ENCODE assay signal across 28 cellular contexts in the genomic region with DNA sequence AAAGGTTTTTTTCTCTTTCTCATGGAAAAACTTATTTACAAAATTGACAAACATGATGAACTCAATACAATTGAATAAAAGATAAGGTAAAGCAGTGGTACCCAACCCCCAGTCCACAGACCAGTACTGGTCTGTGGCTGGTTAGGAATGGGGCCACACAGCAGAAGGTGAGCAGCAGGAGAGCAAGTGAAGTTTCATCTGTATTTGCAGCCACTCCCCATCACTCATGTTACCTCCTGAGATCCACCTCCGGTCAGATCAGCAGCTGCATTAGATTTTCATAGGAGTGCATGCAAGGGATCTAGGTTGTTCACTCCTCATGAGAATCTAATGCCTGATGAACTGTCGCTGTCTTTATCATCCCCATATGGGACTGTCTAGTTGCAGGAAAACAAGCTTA. TPM values are rescaled to one million over a fixed set of nuclear protein-coding genes. Genes with fewer than 3 reads are reported as not detected.
"Had no signal": no experiment of that assay in that cellular context is flagged by ENCODE, and none has a peak within 500 bp of the region (broad histone marks: within the 10 kb centered on the region; RNA-seq: fewer than 3 reads in every experiment).

No MANE protein-coding gene starts in this region.

- DNase-seq: stimulated activated CD4-positive, alpha-beta T cell treated with anti-CD3 and anti-CD28 coated beads, Interleukin-2, amount 100 ng/mL, for 48 hours; stimulated activated CD4-positive, alpha-beta T cell treated with anti-CD3 and anti-CD28 coated beads, Interleukin-4, amount 100 ng/mL, for 1 hour; stimulated activated CD4-positive, alpha-beta T cell treated with anti-CD3 and anti-CD28 coated beads, Interleukin-4, amount 100 ng/mL, for 24 hours; stimulated activated CD4-positive, alpha-beta T cell treated with anti-CD3 and anti-CD28 coated beads, Interleukin-4, amount 100 ng/mL, for 4 hours; stimulated activated CD8-positive, alpha-beta memory T cell treated with anti-CD3 and anti-CD28 coated beads, Interleukin-4, amount 100 ng/mL, for 48 hours; stimulated activated naive B cell treated with anti-CD40 and anti-IgM and Interleukin-4, amounts not matched to agents 10 μg/mL and 1 μg/mL and 100 μg/mL, for 72 hours; stimulated activated naive CD4-positive, alpha-beta T cell; stimulated activated naive CD4-positive, alpha-beta T cell treated with Interleukin-2 at 50 U/mL for 16 hours; stimulated activated naive CD8-positive, alpha-beta T cell treated with anti-CD3 and anti-CD28 coated beads, Interleukin-15, amount 100 ng/mL, for 72 hours; stimulated activated naive CD8-positive, alpha-beta T cell treated with anti-CD3 and anti-CD28 coated beads, Interleukin-15, Interleukin-2, amounts not matched to agents 100 U/mL and 50 U/mL, for 24 hours; stomach; substantia nigra; testis; thyroid gland; tibial artery; transverse colon; trophoblast cell; upper lobe of left lung; upper lobe of right lung; uterus had no signal

- ATAC-seq: stimulated activated effector memory CD8-positive, alpha-beta T cell treated with anti-CD3 and anti-CD28 coated beads, Interleukin-12 subunit alpha, Interleukin-12 subunit beta, amount 100 ng/mL, for 72 hours; stimulated activated memory B cell treated with anti-CD40 and anti-IgM and Interleukin-4, amounts not matched to agents 10 μg/mL and 1 μg/mL and 100 μg/mL, for 72 hours; stimulated activated naive B cell treated with anti-CD40 and anti-IgM and Interleukin-4, amounts not matched to agents 10 μg/mL and 1 μg/mL and 100 μg/mL, for 72 hours; stimulated activated naive CD8-positive, alpha-beta T cell treated with anti-CD3 and anti-CD28 coated beads, Interleukin-15, amount 100 ng/mL, for 72 hours; stimulated activated naive CD8-positive, alpha-beta T cell treated with anti-CD3 and anti-CD28 coated beads, Interleukin-15, Interleukin-2, amounts not matched to agents 100 U/mL and 50 U/mL, for 24 hours; upper lobe of right lung had no signal

- H3K36me3 Mint-ChIP-seq: stimulated activated effector memory CD8-positive, alpha-beta T cell treated with anti-CD3 and anti-CD28 coated beads, Interleukin-12 subunit alpha, Interleukin-12 subunit beta, amount 100 ng/mL, for 72 hours; stimulated activated memory B cell treated with anti-CD40 and anti-IgM and Interleukin-4, amounts not matched to agents 10 μg/mL and 1 μg/mL and 100 μg/mL, for 72 hours; stimulated activated naive B cell treated with anti-CD40 and anti-IgM and Interleukin-4, amounts not matched to agents 10 μg/mL and 1 μg/mL and 100 μg/mL, for 72 hours; type B pancreatic cell had no signal

- H3K9me3 Mint-ChIP-seq: stimulated activated memory B cell treated with anti-CD40 and anti-IgM and Interleukin-4, amounts not matched to agents 10 μg/mL and 1 μg/mL and 100 μg/mL, for 72 hours; stimulated activated naive B cell treated with anti-CD40 and anti-IgM and Interleukin-4, amounts not matched to agents 10 μg/mL and 1 μg/mL and 100 μg/mL, for 72 hours; stimulated activated naive CD8-positive, alpha-beta T cell treated with anti-CD3 and anti-CD28 coated beads, Interleukin-15, amount 100 ng/mL, for 72 hours; type B pancreatic cell had no signal

- H3K4me1 Mint-ChIP-seq: stimulated activated effector memory CD8-positive, alpha-beta T cell treated with anti-CD3 and anti-CD28 coated beads, Interleukin-12 subunit alpha, Interleukin-12 subunit beta, amount 100 ng/mL, for 72 hours; stimulated activated memory B cell treated with anti-CD40 and anti-IgM and Interleukin-4, amounts not matched to agents 10 μg/mL and 1 μg/mL and 100 μg/mL, for 72 hours; stimulated activated naive B cell treated with anti-CD40 and anti-IgM and Interleukin-4, amounts not matched to agents 10 μg/mL and 1 μg/mL and 100 μg/mL, for 72 hours; stimulated activated naive CD8-positive, alpha-beta T cell treated with anti-CD3 and anti-CD28 coated beads, Interleukin-15, amount 100 ng/mL, for 72 hours had no signal

- H3K36me3 ChIP-seq: stomach, suprapubic skin, thoracic aorta, thyroid gland, tibial artery, tibial nerve, transverse colon, upper lobe of left lung, upper lobe of right lung, uterus, vagina had no signal

- H3K27ac ChIP-seq: stomach, suprapubic skin, testis, thoracic aorta, thyroid gland, tibial artery, tibial nerve, transverse colon, upper lobe of left lung, upper lobe of right lung, uterus, vagina had no signal

- H3K9me3 ChIP-seq: stomach, suprapubic skin, testis, thoracic aorta, thyroid gland, tibial artery, tibial nerve, transverse colon, upper lobe of left lung, upper lobe of right lung, uterus, vagina had no signal

- H3K4me3 ChIP-seq: stomach, suprapubic skin, testis, thoracic aorta, thyroid gland, tibial artery, tibial nerve, transverse colon, upper lobe of left lung, upper lobe of right lung, uterus, vagina had no signal

- H3K4me1 ChIP-seq: stomach, suprapubic skin, testis, thyroid gland, tibial artery, tibial nerve, transverse colon, upper lobe of left lung, upper lobe of right lung, uterus, vagina had no signal

- H3K27ac Mint-ChIP-seq: stimulated activated effector memory CD8-positive, alpha-beta T cell treated with anti-CD3 and anti-CD28 coated beads, Interleukin-12 subunit alpha, Interleukin-12 subunit beta, amount 100 ng/mL, for 72 hours; stimulated activated memory B cell treated with anti-CD40 and anti-IgM and Interleukin-4, amounts not matched to agents 10 μg/mL and 1 μg/mL and 100 μg/mL, for 72 hours; stimulated activated naive B cell treated with anti-CD40 and anti-IgM and Interleukin-4, amounts not matched to agents 10 μg/mL and 1 μg/mL and 100 μg/mL, for 72 hours; stimulated activated naive CD8-positive, alpha-beta T cell treated with anti-CD3 and anti-CD28 coated beads, Interleukin-15, amount 100 ng/mL, for 72 hours; stimulated activated naive CD8-positive, alpha-beta T cell treated with anti-CD3 and anti-CD28 coated beads, Interleukin-15, Interleukin-2, amounts not matched to agents 100 ng/mL and 50 ng/mL, for 24 hours; type B pancreatic cell had no signal

- H3K27me3 ChIP-seq: stomach, suprapubic skin, testis, thyroid gland, tibial artery, tibial nerve, transverse colon, upper lobe of left lung, upper lobe of right lung, uterus, vagina had no signal

- H3K27me3 Mint-ChIP-seq: stimulated activated memory B cell treated with anti-CD40 and anti-IgM and Interleukin-4, amounts not matched to agents 10 μg/mL and 1 μg/mL and 100 μg/mL, for 72 hours; stimulated activated naive B cell treated with anti-CD40 and anti-IgM and Interleukin-4, amounts not matched to agents 10 μg/mL and 1 μg/mL and 100 μg/mL, for 72 hours; stimulated activated naive CD8-positive, alpha-beta T cell treated with anti-CD3 and anti-CD28 coated beads, Interleukin-15, amount 100 ng/mL, for 72 hours; stimulated activated naive CD8-positive, alpha-beta T cell treated with anti-CD3 and anti-CD28 coated beads, Interleukin-15, Interleukin-2, amounts not matched to agents 100 ng/mL and 50 ng/mL, for 24 hours; type B pancreatic cell had no signal

- H3K4me3 Mint-ChIP-seq: stimulated activated effector memory CD8-positive, alpha-beta T cell treated with anti-CD3 and anti-CD28 coated beads, Interleukin-12 subunit alpha, Interleukin-12 subunit beta, amount 100 ng/mL, for 72 hours; stimulated activated memory B cell treated with anti-CD40 and anti-IgM and Interleukin-4, amounts not matched to agents 10 μg/mL and 1 μg/mL and 100 μg/mL, for 72 hours; stimulated activated naive B cell treated with anti-CD40 and anti-IgM and Interleukin-4, amounts not matched to agents 10 μg/mL and 1 μg/mL and 100 μg/mL, for 72 hours; stimulated activated naive CD8-positive, alpha-beta T cell treated with anti-CD3 and anti-CD28 coated beads, Interleukin-15, amount 100 ng/mL, for 72 hours; stimulated activated naive CD8-positive, alpha-beta T cell treated with anti-CD3 and anti-CD28 coated beads, Interleukin-15, Interleukin-2, amounts not matched to agents 100 ng/mL and 50 ng/mL, for 24 hours; type B pancreatic cell had no signal

RNA-seq across cellular contexts. Expression of a gene that starts 47.5 kb away (rescaled TPM):
- total RNA-seq: thoracic aorta had no signal
